13 cellular contexts compared by ENCODE assay signal in genomic region chr6:101605874-101606273, GRCh38.
DNase-seq lines count a peak whose midpoint lies in the region; ATAC-seq, FAIRE-seq and TF ChIP-seq lines count a peak whose summit lies in the region.
"Had no signal": no experiment of that assay in that cellular context is flagged by ENCODE, and none has a peak within 500 bp of the region (broad histone marks: within the 10 kb centered on the region; RNA-seq: fewer than 3 reads in every experiment).

No MANE protein-coding gene starts in this region.

- no peak for TF ChIP-seq RAD21 in GM12878 (IDR thresholded peaks at IDR 0.05; ENCODE audit: insufficient read depth, low read depth, low read length)

- H3K27me3 ChIP-seq in GM12878 (replicated peaks in 1 of 2; ENCODE audit: control insufficient read depth in 2 of 2, insufficient read depth in 2 of 2, low read length in 1 of 2) (no peaks in the 10 kb centered on the region), upper lobe of left lung (no peaks in the 10 kb centered on the region)

- no TSS peak for BruUV-seq in GM12878 (replicated peaks; lab: Mats Ljungman, UMichigan)

- no peaks in the 10 kb centered on the region for H3K4me1 ChIP-seq in GM12878 (ENCODE audit: control insufficient read depth, insufficient read depth, low read length)
- no peaks in the 10 kb centered on the region for H3K4me1 ChIP-seq in upper lobe of left lung
- H3K4me1 ChIP-seq: prostate gland had no signal

- SMC1A ChIA-PET in GM12878 (lab: Charles Lee; ENCODE audit: uncharacterized antibody, unreplicated experiment): interaction anchor here (0.8 kb wide), 1 partner anchor 16 kb away, joined by 4 read pairs; no protein-coding TSS in a partner anchor

- no peak for FAIRE-seq in GM12878 (lab: Jason Lieb, UNC)

- intact Hi-C loops in GM12878 (cut with micrococcal nuclease; ENCODE audit: unreplicated experiment): no loop called here
- intact Hi-C loops in sciatic nerve (cut with DNase I): no loop called here

- no peaks in the 10 kb centered on the region for H4K20me1 ChIP-seq in GM12878 (ENCODE audit: control insufficient read depth, insufficient read depth)

- H3K4me3 ChIP-seq in GM12878 (no peak overlapping the region), upper lobe of left lung (no peak overlapping the region)
- H3K4me3 ChIP-seq: prostate gland, SK-N-MC had no signal

- no peak overlapping the region for H3K27ac ChIP-seq in GM12878 (ENCODE audit: control insufficient read depth, insufficient read depth)
- H3K27ac ChIP-seq in upper lobe of left lung: no peak overlapping the region
- H3K27ac ChIP-seq: KMS-11, prostate gland, SK-N-MC had no signal

- H3K4me2 ChIP-seq in GM12878 (ENCODE audit: control insufficient read depth, insufficient read depth): no peak overlapping the region
- H3K4me2 ChIP-seq: KMS-11 had no signal

- POLR2A ChIA-PET in GM12878 (lab: Charles Lee): no interaction called here

- no peak overlapping the region for H2AFZ ChIP-seq in GM12878 (ENCODE audit: control insufficient read depth, low read depth, low read length)

- RAD21 ChIA-PET in GM12878 (lab: Charles Lee; ENCODE audit: unreplicated experiment): no interaction called here

- in situ Hi-C loops in GM12878 (cut with MboI): no loop called here

- TF ChIP-seq CTCF in GM12878 (IDR thresholded peaks at IDR 0.05 in 2 of 3, conservative IDR thresholded peaks at IDR 0.05 in 1 of 3; ENCODE audit: control insufficient read depth in 2 of 3, extremely low read depth in 1 of 3, insufficient read depth in 1 of 3, low read depth in 3 of 3, low read length in 3 of 3) (no peak), upper lobe of left lung (IDR thresholded peaks at IDR 0.05) (no peak)

- no peak; a peak in 1 of 4 replicates for TF ChIP-seq EP300 in GM12878 (IDR thresholded peaks at IDR 0.05; ENCODE audit: borderline replicate concordance in 1 of 2, control insufficient read depth in 1 of 2, low read depth in 2 of 2, low read length in 2 of 2)
- TF ChIP-seq EP300 in upper lobe of left lung (IDR thresholded peaks at IDR 0.05): no peak

- TF ChIP-seq POLR2A in GM12878 (IDR thresholded peaks at IDR 0.05; ENCODE audit: low read depth, low read length) (no peak), upper lobe of left lung (IDR thresholded peaks at IDR 0.05) (no peak)

- no peaks in the 10 kb centered on the region for H3K36me3 ChIP-seq in GM12878 (ENCODE audit: control insufficient read depth in 2 of 2, insufficient read depth in 2 of 2, low read length in 1 of 2)
- no peaks in the 10 kb centered on the region for H3K36me3 ChIP-seq in upper lobe of left lung
- H3K36me3 ChIP-seq: prostate gland had no signal

- no peaks in the 10 kb centered on the region for H3K79me2 ChIP-seq in GM12878 (ENCODE audit: control insufficient read depth, insufficient read depth, low read length)

- ATAC-seq in GM18508 (IDR thresholded peaks at IDR 0.05; ENCODE audit: insufficient read depth, unreplicated experiment) (peak; percentile 90), GM21717 (IDR thresholded peaks at IDR 0.05; ENCODE audit: unreplicated experiment) (peak; percentile 90), HG03342 (IDR thresholded peaks at IDR 0.05; ENCODE audit: unreplicated experiment) (peak; percentile 84), GM12878 (peak; percentile 97), upper lobe of left lung (ENCODE audit: low FRiP score in 2 of 2) (no peak), sciatic nerve (no peak)

- H3K9me3 ChIP-seq in GM12878 (replicated peaks; ENCODE audit: control insufficient read depth, insufficient read depth, low read length): no peaks in the 10 kb centered on the region
- no peaks in the 10 kb centered on the region for H3K9me3 ChIP-seq in upper lobe of left lung
- H3K9me3 ChIP-seq: prostate gland had no signal

- DNase-seq in GM12878 (ENCODE audit: low read depth, low spot score) (peak; percentile 3), upper lobe of left lung (no peak), sciatic nerve (ENCODE audit: low spot score) (no peak), HUDEP-2 (lab: John Stamatoyannopoulos, UW; ENCODE audit: unreplicated experiment in 76 of 76) (no peak), NCI-H510A treated with DMSO at 0.1 percent for 48 hours (lab: John Stamatoyannopoulos, UW) (no peak)
- DNase-seq: activated CD4-positive, alpha-beta T cell treated with anti-CD3 and anti-CD28 coated beads for 4 hours; trophoblast cell had no signal

- CTCF ChIA-PET in GM12878 (lab: Yijun Ruan, JAX): no interaction called here

- no peak overlapping the region for H3K9ac ChIP-seq in GM12878 (ENCODE audit: control insufficient read depth, insufficient read depth, low read length)
- H3K9ac ChIP-seq: KMS-11 had no signal

TF ChIP-seq in GM12878, 131 proteins besides CTCF, POLR2A, EP300 and RAD21:
- no peak for TF ChIP-seq SKIL (IDR thresholded peaks at IDR 0.05; ENCODE audit: low read depth, poor library complexity, severe bottlenecking)
- TF ChIP-seq NR2F1 (conservative IDR thresholded peaks at IDR 0.05): 0 out of 2 replicates have a peak, but pooled peaks have one; percentile 48
- no peak for TF ChIP-seq CEBPZ (IDR thresholded peaks at IDR 0.05; ENCODE audit: low read depth, low read length)
- peak; percentile 66 for TF ChIP-seq JUNB (IDR thresholded peaks at IDR 0.05)
- 0 out of 4 replicates have a peak, but pooled peaks of 1 of the 2 experiments have one; percentile 12 for TF ChIP-seq IKZF2 (IDR thresholded peaks at IDR 0.05)
- TF ChIP-seq MTA2 (IDR thresholded peaks at IDR 0.05; ENCODE audit: low read depth): peak; percentile 75
- peak in 1 of 2 experiments; percentile 36; a peak in 1 of 4 replicates for TF ChIP-seq ETV6 (conservative IDR thresholded peaks at IDR 0.05 in 1 of 2, IDR thresholded peaks at IDR 0.05 in 1 of 2; ENCODE audit: borderline replicate concordance in 1 of 2, low read depth in 1 of 2)
- peak; percentile 82 for TF ChIP-seq BCL11A (IDR thresholded peaks at IDR 0.05; ENCODE audit: low read depth, low read length)

Comparison
In these comparisons a context has a peak if more than half of its experiments do, and no peak if none do; other contexts are left out.
1. ATAC-seq: peak in GM18508 (single experiment), GM21717 (single experiment), HG03342 (single experiment) and GM12878 (single experiment); none in upper lobe of left lung (0 of 2) and sciatic nerve (single experiment).